ENCODE assay signal across 13 cellular contexts in the genomic region with DNA sequence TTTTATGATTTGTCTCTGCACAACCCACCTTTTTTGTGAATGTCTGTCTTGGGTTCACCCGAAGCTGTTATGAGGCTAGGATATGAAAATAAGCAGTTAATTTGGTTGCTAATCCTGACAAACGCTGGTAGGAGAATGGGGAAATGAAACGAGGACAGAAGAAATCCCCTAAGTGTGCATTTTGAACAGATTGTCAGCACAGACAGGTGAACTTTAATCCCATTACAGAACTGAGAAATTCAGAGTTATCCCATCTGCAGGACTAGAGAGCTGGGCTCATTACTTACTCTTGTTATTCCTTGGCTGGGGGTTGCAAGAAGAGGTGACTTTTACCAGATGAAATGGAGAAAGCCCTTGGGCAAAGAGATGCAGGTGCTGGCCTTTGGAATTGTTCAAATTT.
A peak's percentile ranks its signal among the peaks of the same experiment; 100 is the strongest.
DNase-seq lines count a peak whose midpoint lies in the region; ATAC-seq, FAIRE-seq and TF ChIP-seq lines count a peak whose summit lies in the region.
"Had no signal": no experiment of that assay in that cellular context is flagged by ENCODE, and none has a peak within 500 bp of the region (broad histone marks: within the 10 kb centered on the region; RNA-seq: fewer than 3 reads in every experiment).

No MANE protein-coding gene starts in this region.

- no peak overlapping the region for H3K4me2 ChIP-seq in hepatocyte

- H3K27me3 ChIP-seq in small intestine (ENCODE audit: control insufficient read depth in 2 of 2, insufficient read depth in 2 of 2, low read length in 2 of 2) = no peaks in the 10 kb centered on the region
- no peaks in the 10 kb centered on the region for H3K27me3 ChIP-seq in hepatocyte
- H3K27me3 ChIP-seq: breast epithelium had no signal

- H3K4me3 ChIP-seq in small intestine (ENCODE audit: low read depth in 1 of 2, low read length in 2 of 2) = no peak overlapping the region
- H3K4me3 ChIP-seq in hepatocyte = no peak overlapping the region
- H3K4me3 ChIP-seq: breast epithelium had no signal

- WGBS in small intestine, 3 donors = 22 to 46% (median 34%) methylated on average over 3 of the region's 3 CpGs
- WGBS in hepatocyte (ENCODE audit: low lambda C conversion rate, missing lambda C conversion rate) = 44% methylated on average over 3 of the region's 3 CpGs

- H3K79me2 ChIP-seq in hepatocyte = no peaks in the 10 kb centered on the region

- no peak for TF ChIP-seq CTCF in hepatocyte (IDR thresholded peaks at IDR 0.05; ENCODE audit: poor library complexity)

- H2AFZ ChIP-seq in hepatocyte = no peak overlapping the region

- peak; percentile 61 for DNase-seq in RPMI8226
- DNase-seq in small intestine = no peak
- no peak for DNase-seq in NCI-H1092 (lab: John Stamatoyannopoulos, UW)
- no peak for DNase-seq in hepatocyte (ENCODE audit: low spot score)
- DNase-seq in NCI-H526 treated with DMSO at 0.1 percent for 48 hours (lab: John Stamatoyannopoulos, UW) = no peak
- DNase-seq: CD8-positive, alpha-beta T cell; Kasumi-1; naive thymus-derived CD8-positive, alpha-beta T cell; NCI-H526 had no signal

- H3K27ac ChIP-seq in small intestine (ENCODE audit: low read depth in 1 of 2, low read length in 1 of 2) (no peak overlapping the region), hepatocyte (no peak overlapping the region)
- H3K27ac ChIP-seq: breast epithelium had no signal

- H4K20me1 ChIP-seq in hepatocyte (ENCODE audit: insufficient read depth, poor library complexity, severe bottlenecking) = no peaks in the 10 kb centered on the region

- H3K9me3 ChIP-seq in small intestine (ENCODE audit: control insufficient read depth, low read depth) (no peaks in the 10 kb centered on the region), hepatocyte (ENCODE audit: low read depth) (no peaks in the 10 kb centered on the region)

- ATAC-seq in GM18861 (IDR thresholded peaks at IDR 0.05; ENCODE audit: unreplicated experiment) = peak; percentile 85
- peak; percentile 90 for ATAC-seq in GM21528 (IDR thresholded peaks at IDR 0.05; ENCODE audit: low FRiP score, unreplicated experiment)
- ATAC-seq in HG03097 (IDR thresholded peaks at IDR 0.05; ENCODE audit: low FRiP score, unreplicated experiment) = peak; percentile 83
- ATAC-seq: CD8-positive, alpha-beta T cell; naive thymus-derived CD8-positive, alpha-beta T cell had no signal

- no peaks in the 10 kb centered on the region for H3K4me1 ChIP-seq in small intestine (ENCODE audit: control insufficient read depth in 2 of 2, insufficient read depth in 1 of 2, low read depth in 1 of 2, low read length in 1 of 2)
- H3K4me1 ChIP-seq in hepatocyte (ENCODE audit: insufficient read depth) = peaks cover 6% of the 10 kb centered on the region
- H3K4me1 ChIP-seq: breast epithelium had no signal

- H3K36me3 ChIP-seq in small intestine (ENCODE audit: control insufficient read depth in 2 of 2, insufficient read depth in 2 of 2, low read length in 2 of 2) (no peaks in the 10 kb centered on the region), hepatocyte (replicated peaks; ENCODE audit: insufficient read depth, low read depth) (no peaks in the 10 kb centered on the region)
- H3K36me3 ChIP-seq: breast epithelium had no signal

- FAIRE-seq in small intestine (lab: Jason Lieb, UNC) = no peak

- no peaks in the 10 kb centered on the region for H3K9me2 ChIP-seq in hepatocyte (replicated peaks; ENCODE audit: insufficient read depth)
